11 cellular contexts compared by ENCODE assay signal in genomic region chr1:234709473-234710279, GRCh38.
DNase-seq lines count a peak whose midpoint lies in the region; ATAC-seq, FAIRE-seq and TF ChIP-seq lines count a peak whose summit lies in the region.
"Had no signal": no experiment of that assay in that cellular context is flagged by ENCODE, and none has a peak within 500 bp of the region (broad histone marks: within the 10 kb centered on the region; RNA-seq: fewer than 3 reads in every experiment).

No MANE protein-coding gene starts in this region.

- ATAC-seq in K562 (peak; percentile 77), HepG2 (peak; percentile 32), GM18870 (IDR thresholded peaks at IDR 0.05; ENCODE audit: unreplicated experiment) (no peak)
- ATAC-seq: HCT116 had no signal

- TF ChIP-seq RAD21 in K562 (CRISPR knock-in tag; conservative IDR thresholded peaks at IDR 0.05 in 1 of 2, IDR thresholded peaks at IDR 0.05 in 1 of 2) (no peak; a peak in 1 of 4 replicates), HepG2 (CRISPR knock-in tag; IDR thresholded peaks at IDR 0.05) (no peak)

- H3K36me3 ChIP-seq in K562 (ENCODE audit: control insufficient read depth, insufficient read depth, low read length) (no peaks in the 10 kb centered on the region), HepG2 (replicated peaks in 1 of 2; ENCODE audit: control insufficient read depth in 1 of 2, insufficient read depth in 2 of 2, low read length in 2 of 2) (no peaks in the 10 kb centered on the region), testis (ENCODE audit: low read depth, missing control alignments) (no peaks in the 10 kb centered on the region)

- peaks cover 3% of the 10 kb centered on the region for H3K9me1 ChIP-seq in K562 (ENCODE audit: control insufficient read depth, insufficient read depth, low read length)

- H3K4me3 ChIP-seq in K562 (no peak overlapping the region), HepG2 (replicated peaks in 1 of 3; ENCODE audit: insufficient read depth in 1 of 3, low read depth in 2 of 3, low read length in 3 of 3) (no peak overlapping the region), testis (no peak overlapping the region)

- H3K27me3 ChIP-seq in K562 (ENCODE audit: control insufficient read depth in 2 of 2, insufficient read depth in 2 of 2, low read length in 2 of 2) (no peaks in the 10 kb centered on the region), HepG2 (ENCODE audit: control insufficient read depth in 1 of 2, insufficient read depth in 2 of 2, low read length in 2 of 2) (no peaks in the 10 kb centered on the region), testis (no peaks in the 10 kb centered on the region)

- CTCF ChIA-PET in K562 (lab: Yijun Ruan, JAX; ENCODE audit: low intra/inter-chr PET ratio) = no interaction called here
- CTCF ChIA-PET in HepG2 (lab: Yijun Ruan, JAX; ENCODE audit: low intra/inter-chr PET ratio, low total read pairs) = no interaction called here

- POLR2A ChIA-PET in K562 (lab: Yijun Ruan, JAX) = interaction anchor here (1.0 kb wide), 1 partner anchor 14 kb away, joined by 3 read pairs; no protein-coding TSS in a partner anchor
- POLR2A ChIA-PET in HepG2 (lab: Yijun Ruan, JAX) = interaction anchor here (1.1 to 19.4 kb wide), 5 partner anchors 14 to 97 kb away, joined by 3 to 1137 read pairs (median 5); partner anchors contain the start of gene IRF2BP2

- H2AFZ ChIP-seq in K562 (ENCODE audit: low read depth, low read length) (peak overlapping the region; percentile 70), HepG2 (ENCODE audit: low read length) (no peak overlapping the region)

- TF ChIP-seq EP300 in K562 (IDR thresholded peaks at IDR 0.05; ENCODE audit: low read length) (no peak), HepG2 (IDR thresholded peaks at IDR 0.05; ENCODE audit: low read depth in 2 of 2, low read length in 2 of 2) (no peak), HepG2 (CRISPR knock-in tag; IDR thresholded peaks at IDR 0.05; ENCODE audit: borderline replicate concordance) (no peak)

- H3K4me2 ChIP-seq in K562 (ENCODE audit: insufficient read depth, low read length) (no peak overlapping the region; the same call in 1 of the 2 replicates), HepG2 (ENCODE audit: low read depth, low read length) (no peak overlapping the region)

- in situ Hi-C loops in K562 (cut with MboI) (no loop called here), HepG2 (cut with HindIII; ENCODE audit: extremely low pct_ligation_motif_present, low pct_unique_long_range_greater_than_20kb) (loop anchor here (10.0 kb wide), 1 partner anchor 215 kb away; no protein-coding TSS in a partner anchor)

- TF ChIP-seq POLR2A in K562 (conservative IDR thresholded peaks at IDR 0.05) (no peak), HepG2 (IDR thresholded peaks at IDR 0.05; ENCODE audit: insufficient read depth in 1 of 2, low read depth in 2 of 2, low read length in 2 of 2) (no peak), testis (IDR thresholded peaks at IDR 0.05) (no peak)

- H4K20me1 ChIP-seq in K562 (replicated peaks; ENCODE audit: control insufficient read depth, insufficient read depth, low read length) = no peaks in the 10 kb centered on the region
- no peaks in the 10 kb centered on the region for H4K20me1 ChIP-seq in HepG2 (ENCODE audit: insufficient read depth, low read length)

- 79% methylated on average over 14 of the region's 14 CpGs for WGBS in K562 (ENCODE audit: insufficient coverage, low coverage, missing lambda C conversion rate)
- WGBS in HepG2 (ENCODE audit: low lambda C conversion rate) = 95% methylated on average over 7 of the region's 14 CpGs
- 93 to 96% methylated on average over 12 to 14 of the region's 14 CpGs for WGBS in testis, 2 donors

- FAIRE-seq in K562 (lab: Jason Lieb, UNC) (no peak), HepG2 (lab: Jason Lieb, UNC) (no peak)

- peaks cover 15 to 17% of the 10 kb centered on the region in 2 experiments for H3K4me1 ChIP-seq in K562 (replicated peaks in 1 of 2; ENCODE audit: control insufficient read depth in 2 of 2, insufficient read depth in 2 of 2, low read length in 2 of 2)
- H3K4me1 ChIP-seq in HepG2 (ENCODE audit: insufficient read depth, low read length) = peaks cover 49% of the 10 kb centered on the region
- peaks cover under 1% of the 10 kb centered on the region for H3K4me1 ChIP-seq in testis

- H3K27ac ChIP-seq in K562 (ENCODE audit: extremely low read depth, low read depth, low read length) (no peak overlapping the region), HepG2 (ENCODE audit: extremely low read length, insufficient read depth, low read length) (no peak overlapping the region), testis (no peak overlapping the region)

- intact Hi-C loops in K562 (cut with micrococcal nuclease) (no loop called here), HepG2 (cut with micrococcal nuclease; ENCODE audit: unreplicated experiment) (no loop called here), testis (cut with DNase I; ENCODE audit: low total_unique reads) (no loop called here)

- H3K9ac ChIP-seq in K562 (ENCODE audit: insufficient read depth in 1 of 2, low read depth in 2 of 2, low read length in 2 of 2) (peak overlapping the region in 1 of 2 experiments; percentile 61; a peak in 2 of 4 replicates), HepG2 (ENCODE audit: insufficient read depth, low read depth, low read length) (no peak overlapping the region)

- DNase-seq in NCI-H2107 treated with DMSO at 0.1 percent for 48 hours (lab: John Stamatoyannopoulos, UW; ENCODE audit: unreplicated experiment) = peak; percentile 20
- DNase-seq in NCI-H2107 (lab: John Stamatoyannopoulos, UW) = no peak
- DNase-seq in K562 (ENCODE audit: extremely low read depth in 1 of 4, low spot score in 3 of 4) = peak in 1 of 4 experiments; percentile 44
- no peak for DNase-seq in HepG2 (ENCODE audit: low spot score)
- DNase-seq in testis = peak; percentile 11
- no peak for DNase-seq in hypothalamus (lab: John Stamatoyannopoulos, UW)
- DNase-seq in stimulated activated CD4-positive, alpha-beta T cell treated with anti-CD3 and anti-CD28 coated beads, Interleukin-1b, Interleukin-23, amount 100 ng/mL, for 48 hours = no peak
- DNase-seq: NCI-H1694 treated with DMSO at 0.1 percent for 48 hours, SHP77 treated with DMSO at 0.1 percent for 48 hours had no signal

- no peaks in the 10 kb centered on the region for H3K79me2 ChIP-seq in K562 (ENCODE audit: control insufficient read depth, insufficient read depth, low read length)
- peaks cover 10% of the 10 kb centered on the region for H3K79me2 ChIP-seq in HepG2 (ENCODE audit: insufficient read depth, low read length)

- BruUV-seq in K562 (replicated peaks; lab: Mats Ljungman, UMichigan) = no TSS peak
- BruUV-seq in HepG2 (replicated peaks; lab: Mats Ljungman, UMichigan) = no TSS peak

- no peaks in the 10 kb centered on the region for H3K9me3 ChIP-seq in K562 (replicated peaks; ENCODE audit: control insufficient read depth, insufficient read depth, low read depth, low read length)
- H3K9me3 ChIP-seq in HepG2 (ENCODE audit: low read length) = no peaks in the 10 kb centered on the region
- no peaks in the 10 kb centered on the region for H3K9me3 ChIP-seq in testis

- TF ChIP-seq CTCF in K562 (IDR thresholded peaks at IDR 0.05 in 2 of 3, conservative IDR thresholded peaks at IDR 0.05 in 1 of 3; ENCODE audit: insufficient read depth in 2 of 3, low read depth in 1 of 3, low read length in 3 of 3) (no peak), HepG2 (CRISPR knock-in tag; IDR thresholded peaks at IDR 0.05) (no peak), testis (IDR thresholded peaks at IDR 0.05) (no peak)

TF ChIP-seq in K562, 482 proteins besides CTCF, POLR2A, EP300 and RAD21 (continues in another document):
- no peak for TF ChIP-seq ARID1B (IDR thresholded peaks at IDR 0.05)
- TF ChIP-seq, protein P1, sequence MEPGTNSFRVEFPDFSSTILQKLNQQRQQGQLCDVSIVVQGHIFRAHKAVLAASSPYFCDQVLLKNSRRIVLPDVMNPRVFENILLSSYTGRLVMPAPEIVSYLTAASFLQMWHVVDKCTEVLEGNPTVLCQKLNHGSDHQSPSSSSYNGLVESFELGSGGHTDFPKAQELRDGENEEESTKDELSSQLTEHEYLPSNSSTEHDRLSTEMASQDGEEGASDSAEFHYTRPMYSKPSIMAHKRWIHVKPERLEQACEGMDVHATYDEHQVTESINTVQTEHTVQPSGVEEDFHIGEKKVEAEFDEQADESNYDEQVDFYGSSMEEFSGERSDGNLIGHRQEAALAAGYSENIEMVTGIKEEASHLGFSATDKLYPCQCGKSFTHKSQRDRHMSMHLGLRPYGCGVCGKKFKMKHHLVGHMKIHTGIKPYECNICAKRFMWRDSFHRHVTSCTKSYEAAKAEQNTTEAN (CRISPR knock-in tag; IDR thresholded peaks at IDR 0.05) = no peak
- peak; percentile 78; the same call in 1 of the 2 replicates for TF ChIP-seq CREB3 (tag; conservative IDR thresholded peaks at IDR 0.05; ENCODE audit: low read depth)

TF ChIP-seq in HepG2, 621 proteins besides CTCF, POLR2A, EP300 and RAD21 (continues in another document):
- TF ChIP-seq NFYC (CRISPR knock-in tag; IDR thresholded peaks at IDR 0.05) (no peak), ZNF333 (CRISPR knock-in tag; IDR thresholded peaks at IDR 0.05; ENCODE audit: borderline replicate concordance) (no peak), GABPB1 (CRISPR knock-in tag; IDR thresholded peaks at IDR 0.05) (no peak), NCOA5 (CRISPR knock-in tag; IDR thresholded peaks at IDR 0.05) (no peak), NCOA1 (CRISPR knock-in tag; IDR thresholded peaks at IDR 0.05) (0 out of 2 replicates have a peak, but pooled peaks have one; percentile 65)

Comparison
In these comparisons a context has a peak if more than half of its experiments do, and no peak if none do; other contexts are left out.
1. DNase-seq: peak in NCI-H2107 treated with DMSO at 0.1 percent for 48 hours (single experiment) and testis (single experiment); none in NCI-H2107 (single experiment), HepG2 (single experiment), hypothalamus (0 of 51) and stimulated activated CD4-positive, alpha-beta T cell treated with anti-CD3 and anti-CD28 coated beads, Interleukin-1b, Interleukin-23, amount 100 ng/mL, for 48 hours (single experiment).